Comparison of ENCODE assay signal across 1 cellular context in genomic region chr6:26199773-26200728, GRCh38.
TF ChIP-seq lines count a peak whose summit lies in the region.

No MANE protein-coding gene starts in this region.

TF ChIP-seq in GM12878, 131 proteins besides CTCF, POLR2A, EP300 and RAD21 (continued from another document):
- no peak for TF ChIP-seq CUX1 (IDR thresholded peaks at IDR 0.05; ENCODE audit: insufficient replicate concordance, low read depth, low read length)
- TF ChIP-seq RAD51 (IDR thresholded peaks at IDR 0.05) = no peak
- peak; percentile 11; the same call in 1 of the 2 replicates for TF ChIP-seq KAT2A (conservative IDR thresholded peaks at IDR 0.05; ENCODE audit: control insufficient read depth, low read depth, low read length)
- no peak for TF ChIP-seq E4F1 (IDR thresholded peaks at IDR 0.05; ENCODE audit: borderline replicate concordance, partially characterized antibody)
- 0 out of 2 replicates have a peak, but pooled peaks have one; percentile 8 for TF ChIP-seq NFIC (IDR thresholded peaks at IDR 0.05; ENCODE audit: low read depth, low read length)
- peak; percentile 37 for TF ChIP-seq RUNX3 (IDR thresholded peaks at IDR 0.05; ENCODE audit: low read length)
- no peak for TF ChIP-seq ATF7 (IDR thresholded peaks at IDR 0.05; ENCODE audit: low read depth)
- 0 out of 2 replicates have a peak, but pooled peaks have one; percentile 5 for TF ChIP-seq ZBED1 (IDR thresholded peaks at IDR 0.05; ENCODE audit: borderline replicate concordance)
- no peak; the same call in 1 of the 2 replicates for TF ChIP-seq TCF3 (IDR thresholded peaks at IDR 0.05; ENCODE audit: borderline replicate concordance, insufficient read depth, low read depth, low read length)
- peak; percentile 2; the same call in 1 of the 2 replicates for TF ChIP-seq POLR2AphosphoS5 (IDR thresholded peaks at IDR 0.05; ENCODE audit: low read length)
- 0 out of 2 replicates have a peak, but pooled peaks have one; percentile 47 for TF ChIP-seq NKRF (conservative IDR thresholded peaks at IDR 0.05)
- no peak for TF ChIP-seq CEBPB (IDR thresholded peaks at IDR 0.05; ENCODE audit: borderline replicate concordance in 1 of 2, low read depth in 2 of 2, low read length in 2 of 2)
- no peak for TF ChIP-seq SUZ12 (IDR thresholded peaks at IDR 0.05; ENCODE audit: unreplicated experiment)
- no peak; the same call in 1 of the 2 replicates for TF ChIP-seq ZBTB40 (IDR thresholded peaks at IDR 0.05; ENCODE audit: borderline replicate concordance)
- TF ChIP-seq BCLAF1 (IDR thresholded peaks at IDR 0.05) = 0 out of 2 replicates have a peak, but pooled peaks have one; percentile 62
- no peak for TF ChIP-seq NRF1 (conservative IDR thresholded peaks at IDR 0.05; ENCODE audit: low read depth, low read length)
- peak; percentile 95 for TF ChIP-seq MTA3 (IDR thresholded peaks at IDR 0.05; ENCODE audit: borderline replicate concordance, low read length)
- TF ChIP-seq BMI1 (IDR thresholded peaks at IDR 0.05; ENCODE audit: borderline replicate concordance) = no peak
- peak; percentile 46; the same call in 1 of the 2 replicates for TF ChIP-seq CHD1 (IDR thresholded peaks at IDR 0.05; ENCODE audit: low read depth, low read length)
- TF ChIP-seq ATF3 (IDR thresholded peaks at IDR 0.05; ENCODE audit: borderline replicate concordance, extremely low read depth, low read depth, low read length) = no peak
- no peak for TF ChIP-seq RCOR1 (conservative IDR thresholded peaks at IDR 0.05; ENCODE audit: low read depth, low read length)
- no peak for TF ChIP-seq GATAD2B (conservative IDR thresholded peaks at IDR 0.05; ENCODE audit: low read depth)
- peak in 1 of 2 experiments; percentile 11; a peak in 1 of 3 replicates for TF ChIP-seq EGR1 (IDR thresholded peaks at IDR 0.05; ENCODE audit: borderline replicate concordance in 1 of 2, low read depth in 2 of 2, low read length in 2 of 2)
- TF ChIP-seq TARDBP (IDR thresholded peaks at IDR 0.05; ENCODE audit: borderline replicate concordance) = no peak
- TF ChIP-seq ZZZ3 (IDR thresholded peaks at IDR 0.05; ENCODE audit: control insufficient read depth, insufficient read length, low read depth) = no peak
- 0 out of 3 replicates have a peak, but pooled peaks have one; percentile 1 for TF ChIP-seq POU2F2 (IDR thresholded peaks at IDR 0.05; ENCODE audit: borderline replicate concordance, low read depth, low read length)
- no peak for TF ChIP-seq IRF3 (IDR thresholded peaks at IDR 0.05)
- no peak for TF ChIP-seq WRNIP1 (IDR thresholded peaks at IDR 0.05; ENCODE audit: borderline replicate concordance, low read depth, low read length)
TF ChIP-seq in GM12878: peak in this region for 12.
